17 cellular contexts compared by ENCODE assay signal in genomic region chr17:78726471-78727010, GRCh38. TPM values are rescaled to one million over a fixed set of nuclear protein-coding genes. Genes with fewer than 3 reads are reported as not detected.
DNase-seq lines count a peak whose midpoint lies in the region; ATAC-seq and TF ChIP-seq lines count a peak whose summit lies in the region.
"Had no signal": no experiment of that assay in that cellular context is flagged by ENCODE, and none has a peak within 500 bp of the region (broad histone marks: within the 10 kb centered on the region; RNA-seq: fewer than 3 reads in every experiment).

No MANE protein-coding gene starts in this region.

- POLR2A ChIA-PET in OCI-LY7 (lab: Charles Lee), result interaction anchor here (0.6 to 2.4 kb wide), 4 partner anchors 10 to 20 kb away, joined by 5 to 29 read pairs (median 7); no protein-coding TSS in a partner anchor

- no peak for ATAC-seq in central memory CD8-positive, alpha-beta T cell (replicated peaks; ENCODE audit: extremely low read depth, poor library complexity, severe bottlenecking)
- ATAC-seq in stimulated activated memory B cell treated with anti-CD40 and anti-IgM and Interleukin-4, amounts not matched to agents 10 μg/mL and 1 μg/mL and 100 μg/mL, for 72 hours, result no peak
- ATAC-seq in HG03045 (IDR thresholded peaks at IDR 0.05; ENCODE audit: unreplicated experiment), result no peak

- no peak overlapping the region for H3K4me3 ChIP-seq in OCI-LY7 (ENCODE audit: low read depth, low read length, poor library complexity, severe bottlenecking)
- H3K4me3 ChIP-seq in sigmoid colon, result no peak overlapping the region
- H3K4me3 ChIP-seq: ovary, spleen had no signal

- no peak for TF ChIP-seq EP300 in sigmoid colon (IDR thresholded peaks at IDR 0.05)

- H3K36me3 Mint-ChIP-seq in activated naive CD4-positive, alpha-beta T cell treated with anti-CD3 and anti-CD28 coated beads, Interleukin-2, amount 10 ng/mL, durations not matched to agents 7 days and 5 days, result peaks cover 43% of the 10 kb centered on the region
- H3K36me3 Mint-ChIP-seq in central memory CD8-positive, alpha-beta T cell (ENCODE audit: insufficient read depth), result peaks cover 47% of the 10 kb centered on the region
- H3K36me3 Mint-ChIP-seq in stimulated activated memory B cell treated with anti-CD40 and anti-IgM and Interleukin-4, amounts not matched to agents 10 μg/mL and 1 μg/mL and 100 μg/mL, for 72 hours, result peaks cover 65% of the 10 kb centered on the region

- peak overlapping the region; percentile 89 for H3K27ac Mint-ChIP-seq in activated naive CD4-positive, alpha-beta T cell treated with anti-CD3 and anti-CD28 coated beads, Interleukin-2, amount 10 ng/mL, durations not matched to agents 7 days and 5 days
- H3K27ac Mint-ChIP-seq in central memory CD8-positive, alpha-beta T cell (ENCODE audit: low read depth), result peak overlapping the region; percentile 59
- peak overlapping the region; percentile 95 for H3K27ac Mint-ChIP-seq in stimulated activated memory B cell treated with anti-CD40 and anti-IgM and Interleukin-4, amounts not matched to agents 10 μg/mL and 1 μg/mL and 100 μg/mL, for 72 hours

- H3K4me1 ChIP-seq in OCI-LY7 (ENCODE audit: insufficient read depth, low read length, poor library complexity, severe bottlenecking), result peaks cover 97% of the 10 kb centered on the region
- peaks cover 0 to 37% (median 36%) of the 10 kb centered on the region in 4 donors for H3K4me1 ChIP-seq in sigmoid colon

- peaks cover 27% of the 10 kb centered on the region for H4K20me1 ChIP-seq in OCI-LY7 (ENCODE audit: insufficient read depth, low read length)

- DNase-seq in activated naive CD4-positive, alpha-beta T cell treated with anti-CD3 and anti-CD28 coated beads, Interleukin-2, amount 10 ng/mL, durations not matched to agents 7 days and 5 days, result no peak
- no peak for DNase-seq in activated naive CD4-positive, alpha-beta T cell treated with anti-CD3 and anti-CD28 coated beads, Interleukin-2, amount 50 U/mL, for 16 hours
- DNase-seq in OCI-LY7 (ENCODE audit: low spot score) (no peak), sigmoid colon (no peak), amygdala (lab: John Stamatoyannopoulos, UW) (no peak)
- no peak for DNase-seq in central memory CD8-positive, alpha-beta T cell (ENCODE audit: low spot score in 2 of 2)
- DNase-seq: activated CD4-positive, alpha-beta T cell treated with anti-CD3 and anti-CD28 coated beads for 4 hours; cerebellar nuclear complex; DMS53; midbrain; NCI-H2081 treated with DMSO at 0.1 percent for 48 hours; NCI-H748 treated with DMSO at 0.1 percent for 48 hours; ovary; spleen; substantia nigra had no signal

- H3K4me2 ChIP-seq in OCI-LY7 (ENCODE audit: low read length), result peak overlapping the region; percentile 28

- H3K79me2 ChIP-seq in OCI-LY7 (ENCODE audit: insufficient read depth, low read depth, low read length), result peaks cover 100% of the 10 kb centered on the region

- H3K36me3 ChIP-seq in OCI-LY7 (ENCODE audit: insufficient read depth, low read length) (peaks cover 22% of the 10 kb centered on the region; the same call in 1 of the 2 replicates), sigmoid colon (no peaks in the 10 kb centered on the region)
- H3K36me3 ChIP-seq: ovary had no signal

- CTCF ChIA-PET in activated naive CD4-positive, alpha-beta T cell treated with anti-CD3 and anti-CD28 coated beads, Interleukin-2, amount 10 ng/mL, durations not matched to agents 7 days and 5 days (lab: Charles Lee), result interaction anchor here (1.6 to 2.6 kb wide), 3 partner anchors 10 to 17 kb away, joined by 3 to 14 read pairs (median 11); no protein-coding TSS in a partner anchor
- CTCF ChIA-PET in OCI-LY7 (lab: Charles Lee; ENCODE audit: unreplicated experiment), result interaction anchor here (1.2 kb wide), 1 partner anchor 17 kb away, joined by 5 read pairs; no protein-coding TSS in a partner anchor

- H2AFZ ChIP-seq in OCI-LY7 (ENCODE audit: low read length), result no peak overlapping the region

- peaks cover 90% of the 10 kb centered on the region for H3K4me1 Mint-ChIP-seq in activated naive CD4-positive, alpha-beta T cell treated with anti-CD3 and anti-CD28 coated beads, Interleukin-2, amount 10 ng/mL, durations not matched to agents 7 days and 5 days
- H3K4me1 Mint-ChIP-seq in central memory CD8-positive, alpha-beta T cell, result peaks cover 89% of the 10 kb centered on the region
- H3K4me1 Mint-ChIP-seq in stimulated activated memory B cell treated with anti-CD40 and anti-IgM and Interleukin-4, amounts not matched to agents 10 μg/mL and 1 μg/mL and 100 μg/mL, for 72 hours, result peaks cover 96% of the 10 kb centered on the region

- no peaks in the 10 kb centered on the region for H3K9me2 ChIP-seq in OCI-LY7 (ENCODE audit: insufficient read depth, low read length)

- H3K9me3 ChIP-seq in OCI-LY7 (ENCODE audit: low read length) (no peaks in the 10 kb centered on the region), sigmoid colon (no peaks in the 10 kb centered on the region)
- H3K9me3 ChIP-seq: ovary, spleen had no signal

- TF ChIP-seq CTCF in OCI-LY7 (conservative IDR thresholded peaks at IDR 0.05; ENCODE audit: low read length), result no peak
- no peak for TF ChIP-seq CTCF in sigmoid colon (IDR thresholded peaks at IDR 0.05)

- peak overlapping the region; percentile 56 for H3K27ac ChIP-seq in OCI-LY7 (ENCODE audit: low read depth, low read length, poor library complexity, severe bottlenecking)
- no peak overlapping the region for H3K27ac ChIP-seq in sigmoid colon
- H3K27ac ChIP-seq: ovary had no signal

- H3K27me3 Mint-ChIP-seq in activated naive CD4-positive, alpha-beta T cell treated with anti-CD3 and anti-CD28 coated beads, Interleukin-2, amount 10 ng/mL, durations not matched to agents 7 days and 5 days, result no peaks in the 10 kb centered on the region
- no peaks in the 10 kb centered on the region for H3K27me3 Mint-ChIP-seq in central memory CD8-positive, alpha-beta T cell
- no peaks in the 10 kb centered on the region for H3K27me3 Mint-ChIP-seq in stimulated activated memory B cell treated with anti-CD40 and anti-IgM and Interleukin-4, amounts not matched to agents 10 μg/mL and 1 μg/mL and 100 μg/mL, for 72 hours

- no peaks in the 10 kb centered on the region for H3K9me3 Mint-ChIP-seq in activated naive CD4-positive, alpha-beta T cell treated with anti-CD3 and anti-CD28 coated beads, Interleukin-2, amount 10 ng/mL, durations not matched to agents 7 days and 5 days
- no peaks in the 10 kb centered on the region for H3K9me3 Mint-ChIP-seq in central memory CD8-positive, alpha-beta T cell
- no peaks in the 10 kb centered on the region for H3K9me3 Mint-ChIP-seq in stimulated activated memory B cell treated with anti-CD40 and anti-IgM and Interleukin-4, amounts not matched to agents 10 μg/mL and 1 μg/mL and 100 μg/mL, for 72 hours

- WGBS in sigmoid colon, 2 donors, result 87 to 95% methylated on average over 13 of the region's 13 CpGs

- no TSS peak for BruUV-seq in OCI-LY7 (replicated peaks; lab: Mats Ljungman, UMichigan)

- H3K27me3 ChIP-seq in sigmoid colon, result no peaks in the 10 kb centered on the region
- H3K27me3 ChIP-seq: ovary, spleen had no signal

- H3K4me3 Mint-ChIP-seq in activated naive CD4-positive, alpha-beta T cell treated with anti-CD3 and anti-CD28 coated beads, Interleukin-2, amount 10 ng/mL, durations not matched to agents 7 days and 5 days, result peak overlapping the region; percentile 19
- peak overlapping the region; percentile 73 for H3K4me3 Mint-ChIP-seq in central memory CD8-positive, alpha-beta T cell
- peak overlapping the region; percentile 61 for H3K4me3 Mint-ChIP-seq in stimulated activated memory B cell treated with anti-CD40 and anti-IgM and Interleukin-4, amounts not matched to agents 10 μg/mL and 1 μg/mL and 100 μg/mL, for 72 hours

- intact Hi-C loops in OCI-LY7 (cut with micrococcal nuclease; ENCODE audit: unreplicated experiment), result no loop called here
- intact Hi-C loops in sigmoid colon (cut with DNase I), result no loop called here

- no peak for TF ChIP-seq POLR2A in sigmoid colon (IDR thresholded peaks at IDR 0.05)

RNA-seq across cellular contexts. Expression of gene CYTH1, which starts 55.5 kb away (rescaled TPM):
- total RNA-seq in OCI-LY7 (2014; rRNA removed; shearing (Covaris generic)), result 73.0 and 88.1 TPM in 2 replicates
- 148 and 156 TPM in 2 replicates for total RNA-seq in OCI-LY7 (2022)
- 10 to 100 TPM; 26.7 to 38.5 (median 35.2) TPM for total RNA-seq in sigmoid colon
- 10 to 100 TPM; 56.5 to 83.8 (median 64.3) TPM for polyA plus RNA-seq in sigmoid colon

Comparison
In these comparisons a context has a peak if more than half of its experiments do, and no peak if none do; other contexts are left out.
1. H3K4me3 Mint-ChIP-seq: peak in every context shown above with its lines; median percentile 73 in central memory CD8-positive, alpha-beta T cell; 61 in stimulated activated memory B cell treated with anti-CD40 and anti-IgM and Interleukin-4, amounts not matched to agents 10 μg/mL and 1 μg/mL and 100 μg/mL, for 72 hours; 19 in activated naive CD4-positive, alpha-beta T cell treated with anti-CD3 and anti-CD28 coated beads, Interleukin-2, amount 10 ng/mL, durations not matched to agents 7 days and 5 days.